ENCODE assay signal across 19 cellular contexts in the genomic region with DNA sequence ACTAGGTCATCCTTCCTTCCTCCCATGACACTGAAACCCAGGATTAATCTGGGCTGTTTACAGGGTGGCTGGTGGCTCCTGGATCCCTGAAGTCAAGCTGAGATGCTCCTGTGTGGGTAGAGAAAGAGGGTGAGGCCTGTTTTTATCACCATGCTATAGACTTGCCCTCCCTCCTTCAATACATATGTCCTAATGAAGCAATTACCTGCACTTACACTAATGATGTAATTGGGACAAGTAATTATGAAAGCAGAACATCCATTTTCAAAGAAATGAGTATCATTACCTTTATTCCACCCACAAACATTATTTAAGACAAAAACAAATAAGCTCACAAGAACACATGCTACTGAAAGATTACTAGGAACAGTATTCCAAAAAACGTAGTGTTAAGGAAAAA.
"Had no signal": no experiment of that assay in that cellular context is flagged by ENCODE, and none has a peak within 500 bp of the region (broad histone marks: within the 10 kb centered on the region; RNA-seq: fewer than 3 reads in every experiment).

No MANE protein-coding gene starts in this region.

- H3K9me3 ChIP-seq: esophagus muscularis mucosa, gastroesophageal sphincter, sigmoid colon, upper lobe of right lung had no signal

- H3K4me3 ChIP-seq: esophagus muscularis mucosa, gastroesophageal sphincter, sigmoid colon, upper lobe of right lung had no signal

- H3K27me3 Mint-ChIP-seq: activated CD4-positive, alpha-beta T cell treated with anti-CD3 and anti-CD28 coated beads, Interleukin-2, amount 10 ng/mL, durations not matched to agents 24 days and 14 days; activated naive CD8-positive, alpha-beta T cell; activated T-cell treated with anti-CD3 and anti-CD28 coated beads, Interleukin-2, amount 50 U/mL, for 24 hours; dendritic cell treated with granulocyte-macrophage colony-stimulating factor and Interleukin-4, amounts not matched to agents 40 ng/mL and 50 ng/mL, for 4 days; naive thymus-derived CD8-positive, alpha-beta T cell; stimulated activated memory B cell treated with anti-CD40 and anti-IgM and Interleukin-4, amounts not matched to agents 10 μg/mL and 1 μg/mL and 100 μg/mL, for 72 hours had no signal

- H3K9me3 Mint-ChIP-seq: activated CD4-positive, alpha-beta T cell treated with anti-CD3 and anti-CD28 coated beads, Interleukin-2, amount 10 ng/mL, durations not matched to agents 24 days and 14 days; activated T-cell treated with anti-CD3 and anti-CD28 coated beads, Interleukin-2, amount 50 U/mL, for 24 hours; dendritic cell treated with granulocyte-macrophage colony-stimulating factor and Interleukin-4, amounts not matched to agents 40 ng/mL and 50 ng/mL, for 4 days; naive thymus-derived CD8-positive, alpha-beta T cell; stimulated activated memory B cell treated with anti-CD40 and anti-IgM and Interleukin-4, amounts not matched to agents 10 μg/mL and 1 μg/mL and 100 μg/mL, for 72 hours had no signal

- H3K27ac ChIP-seq: esophagus muscularis mucosa, gastroesophageal sphincter, sigmoid colon, upper lobe of right lung had no signal

- H3K4me3 Mint-ChIP-seq: activated CD4-positive, alpha-beta T cell treated with anti-CD3 and anti-CD28 coated beads, Interleukin-2, amount 10 ng/mL, durations not matched to agents 24 days and 14 days; activated CD8-positive, alpha-beta T cell treated with anti-CD3 and anti-CD28 coated beads, Interleukin-2, amount 10 ng/mL, durations not matched to agents 7 days and 5 days; activated naive CD8-positive, alpha-beta T cell; activated T-cell treated with anti-CD3 and anti-CD28 coated beads, Interleukin-2, amount 50 U/mL, for 24 hours; dendritic cell treated with granulocyte-macrophage colony-stimulating factor and Interleukin-4, amounts not matched to agents 40 ng/mL and 50 ng/mL, for 4 days; naive thymus-derived CD8-positive, alpha-beta T cell; stimulated activated memory B cell treated with anti-CD40 and anti-IgM and Interleukin-4, amounts not matched to agents 10 μg/mL and 1 μg/mL and 100 μg/mL, for 72 hours had no signal

- DNase-seq: activated CD4-positive, alpha-beta T cell treated with anti-CD3 and anti-CD28 coated beads, Interleukin-2, amount 10 ng/mL, durations not matched to agents 24 days and 14 days; activated CD4-positive, CD25-positive, alpha-beta regulatory T cell; activated CD8-positive, alpha-beta T cell treated with anti-CD3 and anti-CD28 coated beads, Interleukin-2, amount 10 ng/mL, durations not matched to agents 7 days and 5 days; activated gamma-delta T cell; activated T-cell treated with anti-CD3 and anti-CD28 coated beads, Interleukin-2, amount 50 U/mL, for 24 hours; effector memory CD4-positive, alpha-beta T cell; mesenchymal stem cell; naive thymus-derived CD8-positive, alpha-beta T cell; occipital lobe; posterior cingulate gyrus; sigmoid colon; stimulated activated CD4-positive, alpha-beta T cell treated with anti-CD3 and anti-CD28 coated beads, Interleukin-4, amount 100 ng/mL, for 24 hours; T-helper 2 cell; upper lobe of right lung had no signal

- H3K27me3 ChIP-seq: esophagus muscularis mucosa, gastroesophageal sphincter, sigmoid colon, upper lobe of right lung had no signal

- H3K27ac Mint-ChIP-seq: activated CD4-positive, alpha-beta T cell treated with anti-CD3 and anti-CD28 coated beads, Interleukin-2, amount 10 ng/mL, durations not matched to agents 24 days and 14 days; activated CD8-positive, alpha-beta T cell treated with anti-CD3 and anti-CD28 coated beads, Interleukin-2, amount 10 ng/mL, durations not matched to agents 7 days and 5 days; activated naive CD8-positive, alpha-beta T cell; activated T-cell treated with anti-CD3 and anti-CD28 coated beads, Interleukin-2, amount 50 U/mL, for 24 hours; dendritic cell treated with granulocyte-macrophage colony-stimulating factor and Interleukin-4, amounts not matched to agents 40 ng/mL and 50 ng/mL, for 4 days; stimulated activated memory B cell treated with anti-CD40 and anti-IgM and Interleukin-4, amounts not matched to agents 10 μg/mL and 1 μg/mL and 100 μg/mL, for 72 hours had no signal

- H3K36me3 ChIP-seq: gastroesophageal sphincter, sigmoid colon, upper lobe of right lung had no signal

- ATAC-seq: activated CD8-positive, alpha-beta T cell treated with anti-CD3 and anti-CD28 coated beads, Interleukin-2, amount 10 ng/mL, durations not matched to agents 7 days and 5 days; gastroesophageal sphincter; naive thymus-derived CD8-positive, alpha-beta T cell; stimulated activated memory B cell treated with anti-CD40 and anti-IgM and Interleukin-4, amounts not matched to agents 10 μg/mL and 1 μg/mL and 100 μg/mL, for 72 hours had no signal
